Comparison of ENCODE assay signal across 18 cellular contexts in genomic region chr16:65655802-65656201, GRCh38.
A peak's percentile ranks its signal among the peaks of the same experiment; 100 is the strongest.
DNase-seq lines count a peak whose midpoint lies in the region; ATAC-seq and TF ChIP-seq lines count a peak whose summit lies in the region.
"Had no signal": no experiment of that assay in that cellular context is flagged by ENCODE, and none has a peak within 500 bp of the region (broad histone marks: within the 10 kb centered on the region; RNA-seq: fewer than 3 reads in every experiment).

No MANE protein-coding gene starts in this region.

- H3K4me1 Mint-ChIP-seq in GM23338 (peaks cover 3% of the 10 kb centered on the region; the same call in 2 of the 3 replicates), neural progenitor cell (peaks cover 72% of the 10 kb centered on the region)
- H3K4me1 Mint-ChIP-seq: B cell; CD4-positive, CD25-positive, alpha-beta regulatory T cell had no signal

- 0 out of 2 replicates have a peak overlapping the region, but pooled peaks have one; percentile 28 for H2AFZ ChIP-seq in GM23338
- no peak overlapping the region for H2AFZ ChIP-seq in neural progenitor cell (replicated peaks)

- CTCF ChIA-PET in A673 (lab: Charles Lee) = no interaction called here

- TF ChIP-seq CTCF in A673 (conservative IDR thresholded peaks at IDR 0.05; ENCODE audit: low read depth, low read length) = no peak
- TF ChIP-seq CTCF in GM23338 (conservative IDR thresholded peaks at IDR 0.05; ENCODE audit: low read depth in 2 of 2) = no peak
- no peak for TF ChIP-seq CTCF in choroid plexus epithelial cell (conservative IDR thresholded peaks at IDR 0.05; ENCODE audit: low read depth, low read length)
- TF ChIP-seq CTCF in neural progenitor cell (IDR thresholded peaks at IDR 0.05) = no peak

- H3K4me2 ChIP-seq in GM23338 (no peak overlapping the region), neural progenitor cell (no peak overlapping the region)

- BruUV-seq in A673 (replicated peaks; lab: Mats Ljungman, UMichigan) = no TSS peak

- H3K9me3 Mint-ChIP-seq in GM23338 = no peaks in the 10 kb centered on the region
- no peaks in the 10 kb centered on the region for H3K9me3 Mint-ChIP-seq in neural progenitor cell
- H3K9me3 Mint-ChIP-seq: HFFc6 had no signal

- no peaks in the 10 kb centered on the region for H4K20me1 ChIP-seq in GM23338 (replicated peaks; ENCODE audit: insufficient read depth)
- no peaks in the 10 kb centered on the region for H4K20me1 ChIP-seq in neural progenitor cell (ENCODE audit: low read depth)

- no peaks in the 10 kb centered on the region for H3K79me2 ChIP-seq in GM23338 (replicated peaks; ENCODE audit: insufficient read depth)
- H3K79me2 ChIP-seq in neural progenitor cell (ENCODE audit: low read depth) = no peaks in the 10 kb centered on the region

- peaks cover 4% of the 10 kb centered on the region; the same call in 1 of the 2 replicates for H3K9me2 ChIP-seq in GM23338 (ENCODE audit: insufficient read depth)

- H3K4me3 Mint-ChIP-seq in GM23338 (no peak overlapping the region), neural progenitor cell (peak overlapping the region; percentile 21)
- H3K4me3 Mint-ChIP-seq: B cell; CD4-positive, CD25-positive, alpha-beta regulatory T cell; HFFc6 had no signal

- H3K4me1 ChIP-seq in A673 (ENCODE audit: insufficient read depth, low read length, poor library complexity, severe bottlenecking) (peaks cover 35% of the 10 kb centered on the region), GM23338 (ENCODE audit: insufficient read depth) (no peaks in the 10 kb centered on the region), neural progenitor cell (peaks cover 34% of the 10 kb centered on the region)

- no peak overlapping the region for H3K27ac ChIP-seq in A673 (ENCODE audit: low read depth, low read length, poor library complexity, severe bottlenecking)
- no peak overlapping the region for H3K27ac ChIP-seq in GM23338 (ENCODE audit: low read depth)
- no peak overlapping the region for H3K27ac ChIP-seq in neural progenitor cell

- POLR2A ChIA-PET in A673 (lab: Charles Lee; ENCODE audit: low non-redundant PET) = interaction anchor here (1.1 kb wide), 1 partner anchor 11 kb away, joined by 3 read pairs; no protein-coding TSS in a partner anchor

- H3K27me3 ChIP-seq in A673 (replicated peaks; ENCODE audit: insufficient read depth, low read depth, low read length, poor library complexity) (no peaks in the 10 kb centered on the region), GM23338 (ENCODE audit: insufficient read depth) (no peaks in the 10 kb centered on the region), neural progenitor cell (no peaks in the 10 kb centered on the region)

- no peaks in the 10 kb centered on the region for H3K9me3 ChIP-seq in A673 (ENCODE audit: low read depth, low read length, poor library complexity, severe bottlenecking)
- H3K9me3 ChIP-seq in neural progenitor cell (ENCODE audit: low read depth) = no peaks in the 10 kb centered on the region

- no peaks in the 10 kb centered on the region for H3K36me3 Mint-ChIP-seq in GM23338 (ENCODE audit: low read depth)
- no peaks in the 10 kb centered on the region for H3K36me3 Mint-ChIP-seq in neural progenitor cell
- H3K36me3 Mint-ChIP-seq: CD4-positive, CD25-positive, alpha-beta regulatory T cell had no signal

- DNase-seq in A673 (ENCODE audit: low spot score) (peak; percentile 82), GM23338 (ENCODE audit: low spot score) (no peak), choroid plexus epithelial cell (ENCODE audit: low read depth) (peak; percentile 43), neural progenitor cell (ENCODE audit: low spot score) (peak; percentile 41)
- DNase-seq in activated T-cell treated with anti-CD3 and anti-CD28 coated beads, Interleukin-2, amount 50 U/mL, for 48 hours = no peak
- DNase-seq: CD4-positive, CD25-positive, alpha-beta regulatory T cell; DMS79; HFFc6; KG1; NCI-H1092; NCI-H1436 treated with DMSO at 0.1 percent for 48 hours; NCI-H1930; NCI-H226; NCI-H526; Right ventricle myocardium superior had no signal

- H3F3A ChIP-seq in GM23338 (replicated peaks; ENCODE audit: low read depth) (no peaks in the 10 kb centered on the region), neural progenitor cell (ENCODE audit: low read depth) (peaks cover 16% of the 10 kb centered on the region)

- H3K27ac Mint-ChIP-seq in GM23338 (no peak overlapping the region), neural progenitor cell (peak overlapping the region; percentile 47)
- H3K27ac Mint-ChIP-seq: B cell, HFFc6 had no signal

- H3K4me3 ChIP-seq in A673 (ENCODE audit: low read depth, low read length, poor library complexity, severe bottlenecking) (no peak overlapping the region), GM23338 (no peak overlapping the region), choroid plexus epithelial cell (ENCODE audit: low read depth, low read length) (no peak overlapping the region), neural progenitor cell (no peak overlapping the region)

- H3K27me3 Mint-ChIP-seq in GM23338 (ENCODE audit: insufficient read depth, low read depth, poor library complexity) (peaks cover 2% of the 10 kb centered on the region), neural progenitor cell (ENCODE audit: insufficient read depth, low read depth) (peaks cover 8% of the 10 kb centered on the region)
- H3K27me3 Mint-ChIP-seq: B cell; CD4-positive, CD25-positive, alpha-beta regulatory T cell had no signal

- H3K36me3 ChIP-seq in A673 (ENCODE audit: insufficient read depth, low read length, poor library complexity, severe bottlenecking) (no peaks in the 10 kb centered on the region), GM23338 (ENCODE audit: insufficient read depth) (no peaks in the 10 kb centered on the region), neural progenitor cell (no peaks in the 10 kb centered on the region)

- intact Hi-C loops in A673 (cut with micrococcal nuclease; ENCODE audit: unreplicated experiment) = loop anchor here (2.0 to 10.0 kb wide), 2 partner anchors 109 to 619 kb away; no protein-coding TSS in a partner anchor

- ATAC-seq in GM23338 = peak; percentile 60
- no peak for ATAC-seq in GM18498 (IDR thresholded peaks at IDR 0.05; ENCODE audit: unreplicated experiment)
- ATAC-seq in HG03196 (IDR thresholded peaks at IDR 0.05; ENCODE audit: unreplicated experiment) = no peak

- no peak overlapping the region for H3K9ac ChIP-seq in neural progenitor cell

TF ChIP-seq in GM23338, 12 proteins besides CTCF, POLR2A, EP300 and RAD21 (continues in another document):
- TF ChIP-seq, protein P1, sequence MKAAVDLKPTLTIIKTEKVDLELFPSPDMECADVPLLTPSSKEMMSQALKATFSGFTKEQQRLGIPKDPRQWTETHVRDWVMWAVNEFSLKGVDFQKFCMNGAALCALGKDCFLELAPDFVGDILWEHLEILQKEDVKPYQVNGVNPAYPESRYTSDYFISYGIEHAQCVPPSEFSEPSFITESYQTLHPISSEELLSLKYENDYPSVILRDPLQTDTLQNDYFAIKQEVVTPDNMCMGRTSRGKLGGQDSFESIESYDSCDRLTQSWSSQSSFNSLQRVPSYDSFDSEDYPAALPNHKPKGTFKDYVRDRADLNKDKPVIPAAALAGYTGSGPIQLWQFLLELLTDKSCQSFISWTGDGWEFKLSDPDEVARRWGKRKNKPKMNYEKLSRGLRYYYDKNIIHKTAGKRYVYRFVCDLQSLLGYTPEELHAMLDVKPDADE (IDR thresholded peaks at IDR 0.05) = no peak
- TF ChIP-seq ZNF114 (CRISPR knock-in tag; IDR thresholded peaks at IDR 0.05) = no peak
- no peak for TF ChIP-seq ZNF331 (CRISPR knock-in tag; IDR thresholded peaks at IDR 0.05; ENCODE audit: low read depth)
- TF ChIP-seq CREB1 (CRISPR knock-in tag; IDR thresholded peaks at IDR 0.05; ENCODE audit: low read depth) = no peak
- no peak for TF ChIP-seq STAT1 (IDR thresholded peaks at IDR 0.05; ENCODE audit: unreplicated experiment)

Comparison
In these comparisons a context has a peak if more than half of its experiments do, and no peak if none do; other contexts are left out.
1. DNase-seq: peak in A673 (single experiment), choroid plexus epithelial cell (single experiment) and neural progenitor cell (single experiment); none in GM23338 (single experiment) and activated T-cell treated with anti-CD3 and anti-CD28 coated beads, Interleukin-2, amount 50 U/mL, for 48 hours (0 of 2).